In the genomic region with DNA sequence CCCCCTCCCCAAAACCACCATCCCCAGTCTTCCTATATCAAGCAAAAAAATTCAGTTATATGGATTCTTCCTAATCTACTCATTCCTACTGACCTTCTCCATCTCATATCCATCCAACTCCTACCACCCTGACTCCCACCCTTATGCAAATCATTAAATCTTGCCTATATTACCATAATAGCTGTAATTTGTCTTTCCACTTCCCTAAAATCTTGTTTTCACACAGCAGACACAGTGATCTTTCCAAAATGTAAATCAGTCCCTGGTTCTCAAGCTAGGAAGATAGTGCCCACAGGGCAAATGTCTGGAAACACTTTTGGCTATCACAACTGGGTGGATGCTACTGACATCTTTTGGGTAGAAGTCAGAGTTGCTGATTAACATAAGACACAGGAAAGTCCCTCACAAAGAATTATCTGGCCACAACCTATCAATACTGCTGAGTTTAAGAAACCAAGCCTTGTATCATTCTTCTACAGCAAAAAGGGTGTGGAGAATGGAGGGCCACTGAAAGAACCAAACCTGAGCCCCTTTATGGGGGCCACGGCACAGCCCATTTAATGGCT, we compare ENCODE assay signal across 8 cellular contexts. TPM values are rescaled to one million over a fixed set of nuclear protein-coding genes. Genes with fewer than 3 reads are reported as not detected.
DNase-seq lines count a peak whose midpoint lies in the region; ATAC-seq and TF ChIP-seq lines count a peak whose summit lies in the region.

No MANE protein-coding gene starts in this region.

- peak overlapping the region; percentile 90 for H3K4me3 Mint-ChIP-seq in activated T-cell treated with anti-CD3 and anti-CD28 coated beads, Interleukin-2, amount 50 U/mL, for 4 hours
- H3K4me3 Mint-ChIP-seq in T-helper 17 cell (peak overlapping the region; percentile 92), glutamatergic neuron (ENCODE audit: unreplicated experiment) (peak overlapping the region; percentile 95)

- H3K36me3 Mint-ChIP-seq in activated T-cell treated with anti-CD3 and anti-CD28 coated beads, Interleukin-2, amount 50 U/mL, for 4 hours (ENCODE audit: insufficient read depth) = peaks cover 18% of the 10 kb centered on the region
- H3K36me3 Mint-ChIP-seq in T-helper 17 cell (ENCODE audit: low read depth) (peaks cover 5% of the 10 kb centered on the region), glutamatergic neuron (ENCODE audit: unreplicated experiment) (no peaks in the 10 kb centered on the region)

- H3K27me3 Mint-ChIP-seq in activated T-cell treated with anti-CD3 and anti-CD28 coated beads, Interleukin-2, amount 50 U/mL, for 4 hours (ENCODE audit: low read depth) = no peaks in the 10 kb centered on the region
- H3K27me3 Mint-ChIP-seq in T-helper 17 cell (no peaks in the 10 kb centered on the region), glutamatergic neuron (ENCODE audit: unreplicated experiment) (peaks cover 4% of the 10 kb centered on the region)

- 78% methylated on average over 1 of the region's 1 CpG; no CpG with 5 or more reads in 1 of the 2 donors for WGBS in gastroesophageal sphincter (ENCODE audit: low coverage in 1 of 2), 2 donors

- no peak for ATAC-seq in activated T-cell treated with anti-CD3 and anti-CD28 coated beads, Interleukin-2, amount 50 U/mL, for 4 hours
- ATAC-seq in T-helper 17 cell = no peak
- ATAC-seq in gastroesophageal sphincter = no peak

- H3K4me1 ChIP-seq in subcutaneous abdominal adipose tissue (ENCODE audit: control insufficient read depth in 5 of 5, insufficient read depth in 5 of 5, low read length in 5 of 5) (peaks cover 6 to 25% (median 19%) of the 10 kb centered on the region in 5 donors), gastroesophageal sphincter (peaks cover 8 to 38% (median 11%) of the 10 kb centered on the region in 3 donors)

- peaks cover 52% of the 10 kb centered on the region for H3K4me1 Mint-ChIP-seq in activated T-cell treated with anti-CD3 and anti-CD28 coated beads, Interleukin-2, amount 50 U/mL, for 4 hours (ENCODE audit: low read depth)
- peaks cover 65% of the 10 kb centered on the region for H3K4me1 Mint-ChIP-seq in T-helper 17 cell
- H3K4me1 Mint-ChIP-seq in glutamatergic neuron (ENCODE audit: low read depth, unreplicated experiment) = peaks cover 17% of the 10 kb centered on the region

- H3K27me3 ChIP-seq in subcutaneous abdominal adipose tissue (ENCODE audit: control insufficient read depth in 5 of 5, insufficient read depth in 4 of 5, low read length in 5 of 5) = no peaks in the 10 kb centered on the region
- no peaks in the 10 kb centered on the region for H3K27me3 ChIP-seq in gastroesophageal sphincter

- no peaks in the 10 kb centered on the region for H3K9me3 Mint-ChIP-seq in activated T-cell treated with anti-CD3 and anti-CD28 coated beads, Interleukin-2, amount 50 U/mL, for 4 hours
- H3K9me3 Mint-ChIP-seq in glutamatergic neuron (ENCODE audit: unreplicated experiment) = peaks cover 9% of the 10 kb centered on the region

- TF ChIP-seq CTCF in glutamatergic neuron (IDR thresholded peaks at IDR 0.05; ENCODE audit: partially characterized antibody, unreplicated experiment) (no peak), gastroesophageal sphincter (IDR thresholded peaks at IDR 0.05) (no peak)

- H3K27ac ChIP-seq in subcutaneous abdominal adipose tissue (ENCODE audit: low read depth, low read length) = no peak overlapping the region
- peak overlapping the region in 2 of 4 donors; percentile 89 to 91 for H3K27ac ChIP-seq in gastroesophageal sphincter

- no peak for DNase-seq in activated T-cell treated with anti-CD3 and anti-CD28 coated beads, Interleukin-2, amount 50 U/mL, for 4 hours
- DNase-seq in activated T-cell treated with anti-CD3 and anti-CD28 coated beads, Interleukin-2, amount 50 U/mL, for 48 hours = no peak
- DNase-seq in T-helper 17 cell = no peak
- DNase-seq in glutamatergic neuron = no peak
- no peak for DNase-seq in amygdala (lab: John Stamatoyannopoulos, UW)
- no peak for DNase-seq in iPS-NIHi7 (ENCODE audit: extremely low spot score)

- no peak for TF ChIP-seq POLR2A in gastroesophageal sphincter (IDR thresholded peaks at IDR 0.05)

- H3K36me3 ChIP-seq in subcutaneous abdominal adipose tissue (ENCODE audit: control insufficient read depth in 5 of 5, insufficient read depth in 5 of 5, low read length in 5 of 5) = peaks cover 12 to 32% (median 27%) of the 10 kb centered on the region in 5 donors
- H3K36me3 ChIP-seq in gastroesophageal sphincter = peaks cover 0 to 24% of the 10 kb centered on the region in 2 donors

- no peak for TF ChIP-seq EP300 in gastroesophageal sphincter (IDR thresholded peaks at IDR 0.05)

- peak overlapping the region; percentile 95 for H3K27ac Mint-ChIP-seq in T-helper 17 cell
- peak overlapping the region; percentile 85 for H3K27ac Mint-ChIP-seq in glutamatergic neuron (ENCODE audit: unreplicated experiment)

- H3K4me3 ChIP-seq in subcutaneous abdominal adipose tissue (ENCODE audit: low read depth in 1 of 5, low read length in 5 of 5) (peak overlapping the region in 2 of 5 donors; percentile 81 to 85), gastroesophageal sphincter (peak overlapping the region in 1 of 2 donors; percentile 79)

- H3K9ac ChIP-seq in subcutaneous abdominal adipose tissue (ENCODE audit: low read length in 5 of 5) = peak overlapping the region in 3 of 5 donors; percentile 77 to 94 (median 92)

- H3K9me3 ChIP-seq in T-helper 17 cell (ENCODE audit: control insufficient read depth, low read length, poor library complexity, severe bottlenecking) = no peaks in the 10 kb centered on the region
- H3K9me3 ChIP-seq in subcutaneous abdominal adipose tissue (ENCODE audit: control insufficient read depth in 5 of 5, low read length in 5 of 5) = no peaks in the 10 kb centered on the region
- H3K9me3 ChIP-seq in gastroesophageal sphincter = no peaks in the 10 kb centered on the region

RNA-seq across cellular contexts. Expression of a gene that starts 1.4 kb away (rescaled TPM):
- total RNA-seq in activated T-cell treated with anti-CD3 and anti-CD28 coated beads, Interleukin-2, amount 50 U/mL, for 4 hours = 10 to 100 TPM; 57.6 to 68.6 (median 67.7) TPM
- total RNA-seq in T-helper 17 cell = 10 to 100 TPM; 29.9 to 33.2 TPM
- total RNA-seq in glutamatergic neuron (ENCODE audit: unreplicated experiment) = 45.0 TPM
- 10 to 100 TPM; 17.5 to 29.4 (median 23.2) TPM for total RNA-seq in gastroesophageal sphincter

RNA-seq across cellular contexts. Expression of a gene that starts 8.4 kb away (rescaled TPM):
- 10 to 100 TPM in 2 of 3 donors, 1 to 10 TPM in 1; 9.4 to 10.8 (median 10.2) TPM for total RNA-seq in activated T-cell treated with anti-CD3 and anti-CD28 coated beads, Interleukin-2, amount 50 U/mL, for 4 hours
- 10 to 100 TPM in 1 of 2 donors, 1 to 10 TPM in 1; 9.1 to 14.0 TPM for total RNA-seq in T-helper 17 cell
- 7.0 TPM for total RNA-seq in glutamatergic neuron (ENCODE audit: unreplicated experiment)
- 10 to 100 TPM in 2 of 4 donors, 1 to 10 TPM in 2; 1.8 to 21.5 (median 11.2) TPM for total RNA-seq in gastroesophageal sphincter

RNA-seq across cellular contexts. Expression of a gene that starts 8.6 kb away (rescaled TPM):
- total RNA-seq in activated T-cell treated with anti-CD3 and anti-CD28 coated beads, Interleukin-2, amount 50 U/mL, for 4 hours = 10 to 100 TPM in 1 of 3 donors, 1 to 10 TPM in 2; 8.0 to 10.4 (median 9.2) TPM
- 10 to 100 TPM; 47.5 to 59.0 TPM for total RNA-seq in T-helper 17 cell
- total RNA-seq in glutamatergic neuron (ENCODE audit: unreplicated experiment) = 103 TPM
- total RNA-seq in gastroesophageal sphincter = 10 to 100 TPM in 3 of 4 donors, 1 to 10 TPM in 1; 9.7 to 25.1 (median 17.5) TPM

RNA-seq across cellular contexts. Expression of a gene that starts 8.8 kb away (rescaled TPM):
- 100 to 1,000 TPM; 149 to 163 (median 155) TPM for total RNA-seq in activated T-cell treated with anti-CD3 and anti-CD28 coated beads, Interleukin-2, amount 50 U/mL, for 4 hours
- total RNA-seq in T-helper 17 cell (10 to 100 TPM; 43.2 to 45.0 TPM), glutamatergic neuron (ENCODE audit: unreplicated experiment) (50.7 TPM), gastroesophageal sphincter (10 to 100 TPM; 24.5 to 52.0 (median 32.7) TPM)
